In the genomic region with DNA sequence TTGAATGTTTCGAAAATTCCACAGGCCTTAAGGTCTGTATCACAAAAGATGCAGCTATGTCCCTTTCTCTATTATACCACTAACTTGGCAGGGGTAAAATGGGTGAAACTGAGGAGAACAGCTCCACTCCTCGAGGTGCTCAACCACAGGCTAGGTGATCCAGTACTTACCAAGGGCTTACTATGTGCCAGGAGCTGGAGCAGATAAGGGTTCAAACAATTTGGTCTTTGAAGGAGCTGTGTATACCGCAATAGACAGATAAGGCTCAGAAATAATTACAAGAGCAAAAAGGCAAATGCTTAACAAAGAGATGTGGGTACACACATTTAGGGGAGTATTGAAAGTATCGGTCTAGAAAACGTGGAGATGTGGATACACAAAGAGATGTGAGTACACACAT, we compare ENCODE assay signal across 8 cellular contexts. TPM values are rescaled to one million over a fixed set of nuclear protein-coding genes. Genes with fewer than 3 reads are reported as not detected.
DNase-seq lines count a peak whose midpoint lies in the region; ATAC-seq lines count a peak whose summit lies in the region.

No MANE protein-coding gene starts in this region.

- peaks cover 3% of the 10 kb centered on the region for H3K9me3 Mint-ChIP-seq in activated T-cell treated with anti-CD3 and anti-CD28 coated beads, Interleukin-2, amount 50 U/mL, for 4 hours
- no peaks in the 10 kb centered on the region for H3K9me3 Mint-ChIP-seq in activated T-helper 17 cell treated with anti-CD3 and anti-CD28 coated beads, Interleukin-2, amount 50 U/mL, for 72 hours
- H3K9me3 Mint-ChIP-seq in immature natural killer cell = no peaks in the 10 kb centered on the region

- no peaks in the 10 kb centered on the region for H3K9me3 ChIP-seq in thymus (ENCODE audit: control insufficient read depth)

- H3K4me3 Mint-ChIP-seq in activated T-cell treated with anti-CD3 and anti-CD28 coated beads, Interleukin-2, amount 50 U/mL, for 4 hours = peak overlapping the region; percentile 97
- peak overlapping the region; percentile 91 for H3K4me3 Mint-ChIP-seq in activated T-helper 17 cell treated with anti-CD3 and anti-CD28 coated beads, Interleukin-2, amount 50 U/mL, for 72 hours
- peak overlapping the region; percentile 76 to 92 (median 81) for H3K4me3 Mint-ChIP-seq in immature natural killer cell

- H3K27ac ChIP-seq in thymus (ENCODE audit: low read depth) = no peak overlapping the region

- peaks cover 5% of the 10 kb centered on the region for H3K4me1 ChIP-seq in thymus (ENCODE audit: control insufficient read depth, insufficient read depth, low read length)

- DNase-seq in activated T-cell treated with anti-CD3 and anti-CD28 coated beads, Interleukin-2, amount 50 U/mL, for 4 hours = no peak
- no peak for DNase-seq in activated T-cell treated with anti-CD3 and anti-CD28 coated beads, Interleukin-2, amount 50 U/mL, for 48 hours
- no peak for DNase-seq in immature natural killer cell
- DNase-seq in NCI-H2029 treated with DMSO at 0.1 percent for 48 hours (lab: John Stamatoyannopoulos, UW) = no peak
- DNase-seq in retina = no peak

- peaks cover 14% of the 10 kb centered on the region for H3K36me3 ChIP-seq in thymus (ENCODE audit: control insufficient read depth, insufficient read depth)

- H3K4me1 Mint-ChIP-seq in activated T-cell treated with anti-CD3 and anti-CD28 coated beads, Interleukin-2, amount 50 U/mL, for 4 hours (ENCODE audit: low read depth) = peaks cover 42% of the 10 kb centered on the region
- H3K4me1 Mint-ChIP-seq in activated T-helper 17 cell treated with anti-CD3 and anti-CD28 coated beads, Interleukin-2, amount 50 U/mL, for 72 hours = peaks cover 20% of the 10 kb centered on the region
- H3K4me1 Mint-ChIP-seq in immature natural killer cell = peaks cover 43 to 49% of the 10 kb centered on the region in 2 donors

- H3K27me3 ChIP-seq in thymus (ENCODE audit: control insufficient read depth, insufficient read depth) = no peaks in the 10 kb centered on the region

- 74% methylated on average over 5 of the region's 5 CpGs for WGBS in thymus

- ATAC-seq in activated T-cell treated with anti-CD3 and anti-CD28 coated beads, Interleukin-2, amount 50 U/mL, for 4 hours = no peak
- no peak for ATAC-seq in activated T-helper 17 cell treated with anti-CD3 and anti-CD28 coated beads, Interleukin-2, amount 50 U/mL, for 72 hours (replicated peaks)
- no peak for ATAC-seq in GM21737 (IDR thresholded peaks at IDR 0.05; ENCODE audit: unreplicated experiment)

- peak overlapping the region; percentile 82 for H3K27ac Mint-ChIP-seq in activated T-helper 17 cell treated with anti-CD3 and anti-CD28 coated beads, Interleukin-2, amount 50 U/mL, for 72 hours
- peak overlapping the region; percentile 65 to 91 (median 85) for H3K27ac Mint-ChIP-seq in immature natural killer cell

- peaks cover 21% of the 10 kb centered on the region for H3K36me3 Mint-ChIP-seq in activated T-cell treated with anti-CD3 and anti-CD28 coated beads, Interleukin-2, amount 50 U/mL, for 4 hours (ENCODE audit: insufficient read depth)
- H3K36me3 Mint-ChIP-seq in activated T-helper 17 cell treated with anti-CD3 and anti-CD28 coated beads, Interleukin-2, amount 50 U/mL, for 72 hours (ENCODE audit: low read depth) = no peaks in the 10 kb centered on the region
- peaks cover 0 to 12% (median 4%) of the 10 kb centered on the region in 3 donors for H3K36me3 Mint-ChIP-seq in immature natural killer cell

- H3K27me3 Mint-ChIP-seq in activated T-cell treated with anti-CD3 and anti-CD28 coated beads, Interleukin-2, amount 50 U/mL, for 4 hours (ENCODE audit: low read depth) = no peaks in the 10 kb centered on the region
- no peaks in the 10 kb centered on the region for H3K27me3 Mint-ChIP-seq in activated T-helper 17 cell treated with anti-CD3 and anti-CD28 coated beads, Interleukin-2, amount 50 U/mL, for 72 hours
- H3K27me3 Mint-ChIP-seq in immature natural killer cell (ENCODE audit: low read depth in 3 of 3) = peaks cover 0 to 8% (median 3%) of the 10 kb centered on the region in 3 donors

- peak overlapping the region; percentile 85 for H3K4me3 ChIP-seq in thymus (ENCODE audit: low read length)

RNA-seq across cellular contexts. Expression of a gene that starts 1.5 kb away (rescaled TPM):
- 100 to 1,000 TPM; 291 to 305 (median 303) TPM for total RNA-seq in activated T-cell treated with anti-CD3 and anti-CD28 coated beads, Interleukin-2, amount 50 U/mL, for 4 hours
- 100 to 1,000 TPM; 238 to 263 TPM for total RNA-seq in activated T-helper 17 cell treated with anti-CD3 and anti-CD28 coated beads, Interleukin-2, amount 50 U/mL, for 72 hours
- 10 to 100 TPM; 40.7 to 75.5 (median 42.2) TPM for polyA plus RNA-seq in immature natural killer cell
- polyA plus RNA-seq in thymus = 161 TPM
